ENCODE assay signal across 1 cellular context in the genomic region with DNA sequence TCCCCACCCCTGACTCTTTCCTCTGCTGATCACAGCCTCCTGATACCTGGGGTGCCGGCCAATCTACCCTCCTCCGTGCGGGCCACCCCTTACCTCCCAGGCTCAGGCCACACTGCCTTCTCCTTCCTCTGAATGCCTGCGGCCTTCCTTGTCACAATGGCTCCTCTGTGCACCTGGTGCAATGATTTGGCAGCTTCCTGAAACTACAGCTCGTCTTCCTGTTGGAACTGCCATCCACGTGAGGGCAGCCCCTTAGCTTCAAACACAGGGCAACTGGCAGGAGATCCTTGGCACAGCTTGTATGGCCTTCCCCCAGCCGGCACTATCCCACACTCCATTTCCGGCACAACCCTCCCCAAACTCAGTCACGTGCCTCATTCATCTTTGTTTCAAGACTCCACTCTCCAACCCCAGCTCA.
TF ChIP-seq lines count a peak whose summit lies in the region.

No MANE protein-coding gene starts in this region.

TF ChIP-seq in SK-N-SH treated with all-trans-retinoic acid at 6 μM for 48 hours, 23 proteins besides CTCF, POLR2A, EP300 and RAD21 (continued from another document):
- TF ChIP-seq, protein P1, sequence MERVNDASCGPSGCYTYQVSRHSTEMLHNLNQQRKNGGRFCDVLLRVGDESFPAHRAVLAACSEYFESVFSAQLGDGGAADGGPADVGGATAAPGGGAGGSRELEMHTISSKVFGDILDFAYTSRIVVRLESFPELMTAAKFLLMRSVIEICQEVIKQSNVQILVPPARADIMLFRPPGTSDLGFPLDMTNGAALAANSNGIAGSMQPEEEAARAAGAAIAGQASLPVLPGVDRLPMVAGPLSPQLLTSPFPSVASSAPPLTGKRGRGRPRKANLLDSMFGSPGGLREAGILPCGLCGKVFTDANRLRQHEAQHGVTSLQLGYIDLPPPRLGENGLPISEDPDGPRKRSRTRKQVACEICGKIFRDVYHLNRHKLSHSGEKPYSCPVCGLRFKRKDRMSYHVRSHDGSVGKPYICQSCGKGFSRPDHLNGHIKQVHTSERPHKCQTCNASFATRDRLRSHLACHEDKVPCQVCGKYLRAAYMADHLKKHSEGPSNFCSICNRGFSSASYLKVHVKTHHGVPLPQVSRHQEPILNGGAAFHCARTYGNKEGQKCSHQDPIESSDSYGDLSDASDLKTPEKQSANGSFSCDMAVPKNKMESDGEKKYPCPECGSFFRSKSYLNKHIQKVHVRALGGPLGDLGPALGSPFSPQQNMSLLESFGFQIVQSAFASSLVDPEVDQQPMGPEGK (CRISPR knock-in tag; IDR thresholded peaks at IDR 0.05; ENCODE audit: borderline replicate concordance) = no peak
- no peak for TF ChIP-seq TOX (CRISPR knock-in tag; IDR thresholded peaks at IDR 0.05; ENCODE audit: borderline replicate concordance)
